1 cellular context compared by ENCODE assay signal in genomic region chr9:104746285-104746684, GRCh38.
TF ChIP-seq lines count a peak whose summit lies in the region.

No MANE protein-coding gene starts in this region.

TF ChIP-seq in A549, 52 proteins besides CTCF, POLR2A, EP300 and RAD21 (continued from another document):
- no peak for TF ChIP-seq REST (IDR thresholded peaks at IDR 0.05)
- TF ChIP-seq BHLHE40 (IDR thresholded peaks at IDR 0.05; ENCODE audit: low read depth, low read length), result no peak
- no peak for TF ChIP-seq CBX8 (IDR thresholded peaks at IDR 0.05)
- TF ChIP-seq ESRRA (IDR thresholded peaks at IDR 0.05; ENCODE audit: borderline replicate concordance, low read length), result no peak
- no peak for TF ChIP-seq FOXS1 (CRISPR knock-in tag; IDR thresholded peaks at IDR 0.05)
- TF ChIP-seq FOSB (CRISPR knock-in tag; IDR thresholded peaks at IDR 0.05), result no peak
- no peak for TF ChIP-seq TP53 (CRISPR knock-in tag; IDR thresholded peaks at IDR 0.05)
- TF ChIP-seq HES2 (IDR thresholded peaks at IDR 0.05), result no peak
- no peak for TF ChIP-seq RARB (CRISPR knock-in tag; IDR thresholded peaks at IDR 0.05)
- TF ChIP-seq RCOR1 (IDR thresholded peaks at IDR 0.05; ENCODE audit: low read depth, low read length), result no peak
- TF ChIP-seq CBX2 (IDR thresholded peaks at IDR 0.05; ENCODE audit: borderline replicate concordance, low read depth), result no peak
- TF ChIP-seq HOXB5 (CRISPR knock-in tag; IDR thresholded peaks at IDR 0.05), result no peak
- no peak for TF ChIP-seq NFE2L2 (conservative IDR thresholded peaks at IDR 0.05; ENCODE audit: low read length)
- no peak for TF ChIP-seq MAX (IDR thresholded peaks at IDR 0.05)
- TF ChIP-seq JUNB (IDR thresholded peaks at IDR 0.05), result no peak
- TF ChIP-seq ZNF302 (CRISPR knock-in tag; IDR thresholded peaks at IDR 0.05), result no peak
